ENCODE assay signal across 8 cellular contexts in the genomic region with DNA sequence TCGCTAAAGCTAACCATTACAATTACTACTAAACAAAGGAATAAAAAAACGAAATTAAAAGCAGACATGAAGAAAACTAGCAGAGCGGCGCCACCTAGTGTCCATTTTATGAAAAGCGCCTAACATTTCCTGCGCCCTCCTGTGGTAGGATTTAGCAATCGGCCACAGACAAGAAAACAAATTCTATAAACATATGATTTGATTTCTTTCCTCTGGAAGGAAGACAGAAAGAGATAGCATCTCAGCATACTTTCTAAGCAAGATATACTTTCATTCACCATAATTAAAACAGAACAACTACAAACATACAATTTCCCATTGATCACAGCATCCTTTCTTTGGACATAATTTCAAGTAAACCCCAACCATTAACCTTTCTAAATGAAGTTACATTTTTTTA.
A peak's percentile ranks its signal among the peaks of the same experiment; 100 is the strongest.
DNase-seq lines count a peak whose midpoint lies in the region; ATAC-seq and TF ChIP-seq lines count a peak whose summit lies in the region.

No MANE protein-coding gene starts in this region.

- TF ChIP-seq CTCF in gastroesophageal sphincter (IDR thresholded peaks at IDR 0.05) (peak; percentile 98 to 100 (median 100)), upper lobe of right lung (IDR thresholded peaks at IDR 0.05) (peak; percentile 100)

- H3K36me3 ChIP-seq in gastroesophageal sphincter (no peaks in the 10 kb centered on the region), upper lobe of right lung (no peaks in the 10 kb centered on the region)

- H3K27ac ChIP-seq in gastroesophageal sphincter (peak overlapping the region in 1 of 4 donors; percentile 61), upper lobe of right lung (no peak overlapping the region)

- peaks cover 0 to 43% (median 8%) of the 10 kb centered on the region in 3 donors for H3K4me1 ChIP-seq in gastroesophageal sphincter
- no peaks in the 10 kb centered on the region for H3K4me1 ChIP-seq in upper lobe of right lung

- 0 to 2% methylated on average over 7 of the region's 7 CpGs for WGBS in gastroesophageal sphincter (ENCODE audit: low coverage in 1 of 2), 2 donors

- no peak for TF ChIP-seq EP300 in gastroesophageal sphincter (IDR thresholded peaks at IDR 0.05)

- no peak overlapping the region for H3K4me3 ChIP-seq in gastroesophageal sphincter
- H3K4me3 ChIP-seq in upper lobe of right lung: no peak overlapping the region

- H3K27me3 ChIP-seq in gastroesophageal sphincter (no peaks in the 10 kb centered on the region), upper lobe of right lung (no peaks in the 10 kb centered on the region)

- peak; percentile 70 for DNase-seq in DMS53 treated with DMSO at 0.1 percent for 48 hours (lab: John Stamatoyannopoulos, UW; ENCODE audit: unreplicated experiment)
- DNase-seq in LHCN-M2 (ENCODE audit: low read depth): peak; percentile 64
- DNase-seq in SHP77 (lab: John Stamatoyannopoulos, UW): peak; percentile 45 to 60
- peak; percentile 64 for DNase-seq in activated naive CD4-positive, alpha-beta T cell treated with Interleukin-2 at 50 U/mL for 16 hours
- DNase-seq in pons (ENCODE audit: low spot score): peak; percentile 72
- DNase-seq in upper lobe of right lung: no peak

- no peak for TF ChIP-seq POLR2A in gastroesophageal sphincter (IDR thresholded peaks at IDR 0.05)

- ATAC-seq in gastroesophageal sphincter (no peak), upper lobe of right lung (peak; percentile 75), GM18517 (IDR thresholded peaks at IDR 0.05; ENCODE audit: unreplicated experiment) (no peak)

- intact Hi-C loops in upper lobe of right lung (cut with DNase I): loop anchor here (5.0 kb wide), 2 partner anchors 174 to 309 kb away; no protein-coding TSS in a partner anchor

- H3K9me3 ChIP-seq in gastroesophageal sphincter (no peaks in the 10 kb centered on the region), upper lobe of right lung (no peaks in the 10 kb centered on the region)
